Comparison of ENCODE assay signal across 14 cellular contexts in the genomic region with DNA sequence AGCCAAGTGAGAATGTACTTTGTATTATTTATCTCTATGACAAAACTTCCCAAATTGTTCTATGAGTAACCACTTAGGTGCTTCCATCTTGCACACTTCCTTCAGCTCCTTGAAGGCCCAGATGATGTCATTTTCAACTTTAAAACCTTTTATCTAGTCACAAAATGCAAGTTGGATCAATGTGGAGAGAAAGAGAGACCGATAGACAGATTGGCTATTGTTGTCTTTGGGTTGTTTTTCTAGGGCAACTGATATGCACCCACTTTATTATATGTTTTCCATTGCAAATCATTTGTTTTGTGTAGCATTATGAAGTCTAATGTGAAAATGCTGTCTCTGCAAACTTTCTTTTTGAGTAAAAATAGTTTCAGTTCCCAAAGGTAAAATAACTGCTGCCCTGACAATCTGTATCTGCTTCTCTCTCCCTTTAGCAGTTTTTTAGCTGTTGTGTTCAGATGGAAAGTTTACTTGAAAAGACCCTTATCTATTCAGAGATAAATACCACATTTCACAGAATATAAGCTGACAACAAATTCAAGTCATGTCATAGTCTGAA.
DNase-seq lines count a peak whose midpoint lies in the region; ATAC-seq, FAIRE-seq and TF ChIP-seq lines count a peak whose summit lies in the region.
"Had no signal": no experiment of that assay in that cellular context is flagged by ENCODE, and none has a peak within 500 bp of the region (broad histone marks: within the 10 kb centered on the region; RNA-seq: fewer than 3 reads in every experiment).

No MANE protein-coding gene starts in this region.

- peak; percentile 94 for ATAC-seq in GM18517 (IDR thresholded peaks at IDR 0.05; ENCODE audit: unreplicated experiment)
- ATAC-seq in GM21723 (IDR thresholded peaks at IDR 0.05; ENCODE audit: unreplicated experiment): peak; percentile 91
- ATAC-seq in HG03442 (IDR thresholded peaks at IDR 0.05; ENCODE audit: unreplicated experiment): peak; percentile 91
- ATAC-seq: activated T-cell treated with anti-CD3 and anti-CD28 coated beads, Interleukin-2, amount 50 U/mL, for 4 hours had no signal

- H3K4me3 ChIP-seq in fibroblast of the aortic adventitia (ENCODE audit: low read depth, low read length): no peak overlapping the region
- H3K4me3 ChIP-seq: lung had no signal

- DNase-seq in fibroblast of the aortic adventitia (ENCODE audit: low read depth): peak; percentile 29
- DNase-seq in NCI-H1436 treated with DMSO at 0.1 percent for 48 hours (lab: John Stamatoyannopoulos, UW): no peak
- DNase-seq in HTR-8/SVneo (ENCODE audit: insufficient read length, low spot score): no peak
- no peak for DNase-seq in islet precursor cell
- no peak for DNase-seq in OCI-M2 (lab: John Stamatoyannopoulos, UW; ENCODE audit: unreplicated experiment)
- DNase-seq: activated T-cell treated with anti-CD3 and anti-CD28 coated beads, Interleukin-2, amount 50 U/mL, for 4 hours; effector CD4-positive, alpha-beta T cell; KBM-7; SIG-M5; stimulated activated CD4-positive, alpha-beta T cell treated with anti-CD3 and anti-CD28 coated beads, Interleukin-4, amount 100 ng/mL, for 24 hours had no signal

- FAIRE-seq in HTR-8/SVneo (lab: Jason Lieb, UNC): no peak

- no peak for TF ChIP-seq CTCF in fibroblast of the aortic adventitia (IDR thresholded peaks at IDR 0.05; ENCODE audit: insufficient read depth, low read length)
